In the genomic region with DNA sequence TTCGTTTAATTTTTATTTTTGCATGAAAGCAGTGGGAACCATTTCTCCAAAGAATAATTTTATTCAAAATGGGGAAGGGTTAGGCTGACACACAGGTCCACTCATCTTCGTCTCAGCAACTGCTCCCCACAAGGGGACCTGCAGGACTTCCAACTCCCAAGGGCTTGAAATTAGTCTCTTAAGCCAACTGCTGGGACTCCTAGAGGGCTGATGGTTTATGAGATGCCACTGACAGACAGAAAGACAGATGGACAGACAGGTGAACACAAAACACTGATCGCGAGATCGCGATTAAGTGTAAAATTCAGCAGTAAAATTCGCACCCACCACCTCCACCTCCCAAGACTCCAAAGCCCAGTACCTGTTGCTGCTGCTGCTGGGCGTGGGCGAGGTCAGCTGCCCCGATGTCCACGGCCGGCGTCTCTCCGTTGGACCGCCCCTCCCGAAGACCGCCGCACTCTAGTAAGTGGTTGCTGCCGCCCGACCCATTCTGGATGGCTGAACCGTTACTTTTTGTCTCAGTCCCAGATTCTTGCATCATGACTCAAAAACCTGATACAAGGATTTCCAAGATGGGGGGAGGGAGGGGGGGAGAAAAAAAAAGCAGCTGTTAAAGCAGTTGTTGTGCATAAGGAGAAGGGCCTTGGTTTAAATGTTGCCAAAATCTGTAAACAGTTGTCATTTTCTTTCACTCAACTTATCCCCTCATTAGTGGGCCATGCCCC, we compare ENCODE assay signal across 29 cellular contexts.
"Had no signal": no experiment of that assay in that cellular context is flagged by ENCODE, and none has a peak within 500 bp of the region (broad histone marks: within the 10 kb centered on the region; RNA-seq: fewer than 3 reads in every experiment).

No MANE protein-coding gene starts in this region.

- H3K27ac Mint-ChIP-seq: activated CD4-positive, alpha-beta T cell treated with anti-CD3 and anti-CD28 coated beads, Interleukin-2, amount 10 ng/mL, durations not matched to agents 7 days and 5 days; activated CD8-positive, alpha-beta memory T cell treated with anti-CD3 and anti-CD28 coated beads, Interleukin-2, amount 10 ng/mL, durations not matched to agents 7 days and 5 days; activated T-helper 2 cell treated with anti-CD3 and anti-CD28 coated beads, Interferon-gamma antibody, Interleukin-2, Interleukin-4, amounts not matched to agents 10 μg/mL and 5 μg/mL and 100 μg/mL, durations not matched to agents 14 hours and 24 hours and 36 hours; effector memory CD8-positive, alpha-beta T cell; mesothelial cell of epicardium; T-cell; T-helper 2 cell treated with Interferon-gamma antibody and Interleukin-4, amounts not matched to agents 5 μg/mL and 100 μg/mL, for 36 hours had no signal

- H3K9me3 Mint-ChIP-seq: activated CD8-positive, alpha-beta T cell treated with anti-CD3 and anti-CD28 coated beads for 36 hours; activated T-helper 2 cell treated with anti-CD3 and anti-CD28 coated beads, Interferon-gamma antibody, Interleukin-2, Interleukin-4, amounts not matched to agents 10 μg/mL and 5 μg/mL and 100 μg/mL, durations not matched to agents 14 hours and 24 hours and 36 hours; central memory CD8-positive, alpha-beta T cell; effector memory CD8-positive, alpha-beta T cell; mesothelial cell of epicardium; T-cell; T-helper 2 cell treated with Interferon-gamma antibody and Interleukin-4, amounts not matched to agents 5 μg/mL and 100 μg/mL, for 36 hours had no signal

- H3K36me3 ChIP-seq: adrenal gland, sigmoid colon, transverse colon had no signal

- H3K27me3 Mint-ChIP-seq: activated CD4-positive, alpha-beta T cell treated with anti-CD3 and anti-CD28 coated beads, Interleukin-2, amount 10 ng/mL, durations not matched to agents 7 days and 5 days; activated CD8-positive, alpha-beta memory T cell treated with anti-CD3 and anti-CD28 coated beads, Interleukin-2, amount 10 ng/mL, durations not matched to agents 7 days and 5 days; activated CD8-positive, alpha-beta T cell treated with anti-CD3 and anti-CD28 coated beads for 36 hours; central memory CD8-positive, alpha-beta T cell; effector memory CD8-positive, alpha-beta T cell; T-cell had no signal

- FAIRE-seq: astrocyte, colon, frontal cortex, urothelium cell line had no signal

- H3K27ac ChIP-seq: adrenal gland, dorsolateral prefrontal cortex, left ventricle myocardium inferior, spleen, suprapubic skin, transverse colon, VCaP had no signal

- DNase-seq: activated CD4-positive, alpha-beta T cell treated with anti-CD3 and anti-CD28 coated beads, Interleukin-2, amount 10 ng/mL, durations not matched to agents 7 days and 5 days; activated CD4-positive, CD25-positive, alpha-beta regulatory T cell treated with anti-CD3 and anti-CD28 coated beads, Interleukin-2, amount 50 U/mL, for 72 hours; activated CD8-positive, alpha-beta memory T cell treated with anti-CD3 and anti-CD28 coated beads, Interleukin-2, amount 10 ng/mL, durations not matched to agents 7 days and 5 days; activated CD8-positive, alpha-beta T cell treated with anti-CD3 and anti-CD28 coated beads for 36 hours; activated naive CD4-positive, alpha-beta T cell treated with Interleukin-2 at 50 U/mL for 16 hours; adrenal gland; dorsolateral prefrontal cortex; effector memory CD8-positive, alpha-beta T cell; hippocampal formation; left ventricle myocardium inferior; nucleus accumbens; retina; sigmoid colon; spleen; stimulated activated CD4-positive, alpha-beta T cell treated with anti-CD3 and anti-CD28 coated beads, Interleukin-4, amount 100 ng/mL, for 1 hour; stimulated activated naive CD4-positive, alpha-beta T cell treated with Interleukin-2 at 50 U/mL for 16 hours; T-cell; transverse colon had no signal

- H3K4me3 Mint-ChIP-seq: activated CD4-positive, alpha-beta T cell treated with anti-CD3 and anti-CD28 coated beads, Interleukin-2, amount 10 ng/mL, durations not matched to agents 7 days and 5 days; activated CD8-positive, alpha-beta memory T cell treated with anti-CD3 and anti-CD28 coated beads, Interleukin-2, amount 10 ng/mL, durations not matched to agents 7 days and 5 days; activated CD8-positive, alpha-beta T cell treated with anti-CD3 and anti-CD28 coated beads for 36 hours; central memory CD8-positive, alpha-beta T cell; effector memory CD8-positive, alpha-beta T cell; mesothelial cell of epicardium; T-cell; T-helper 2 cell treated with Interferon-gamma antibody and Interleukin-4, amounts not matched to agents 5 μg/mL and 100 μg/mL, for 36 hours had no signal

- H3K9me3 ChIP-seq: adrenal gland, esophagus muscularis mucosa, left ventricle myocardium inferior, sigmoid colon, spleen, suprapubic skin, transverse colon had no signal

- H3K27me3 ChIP-seq: adrenal gland, dorsolateral prefrontal cortex, esophagus muscularis mucosa, sigmoid colon, spleen, suprapubic skin, transverse colon had no signal

- H3K4me3 ChIP-seq: adrenal gland, dorsolateral prefrontal cortex, esophagus muscularis mucosa, left ventricle myocardium inferior, sigmoid colon, spleen, suprapubic skin, transverse colon had no signal
